Comparison of ENCODE assay signal across 1 cellular context in the genomic region with DNA sequence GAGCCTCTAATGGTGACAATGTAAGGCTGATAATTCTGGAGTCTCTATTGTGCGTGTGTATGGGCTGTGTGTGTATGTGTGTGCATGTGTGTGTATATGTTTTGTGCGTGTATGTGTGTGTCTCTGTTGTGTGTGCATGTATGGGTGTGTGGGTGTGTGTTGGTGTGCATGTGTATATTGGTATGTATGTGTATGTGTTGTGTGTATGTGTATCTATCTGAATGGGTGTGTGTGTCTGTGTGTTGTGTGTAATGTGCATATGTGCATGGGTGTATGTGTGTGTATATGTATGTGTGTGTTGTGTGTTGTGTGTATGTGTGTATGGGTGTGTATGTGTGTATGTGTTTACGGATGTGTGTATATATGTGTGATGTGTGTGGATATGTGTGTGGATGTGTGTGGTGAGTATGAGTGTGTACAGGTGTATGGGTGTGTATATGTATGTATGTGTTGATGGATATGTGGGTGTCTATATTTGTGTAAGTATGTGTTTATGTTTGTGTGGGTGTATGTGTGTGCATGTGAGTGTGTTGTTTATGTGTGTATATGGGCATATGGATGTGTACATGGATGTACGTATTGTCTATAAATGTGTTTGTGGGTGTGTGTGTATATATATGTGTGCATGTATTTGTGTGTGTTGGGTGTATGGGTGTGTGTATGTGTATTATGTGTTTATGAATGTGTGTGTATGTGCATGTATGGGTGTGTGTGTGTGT.
A peak's percentile ranks its signal among the peaks of the same experiment; 100 is the strongest.
TF ChIP-seq lines count a peak whose summit lies in the region.

No MANE protein-coding gene starts in this region.

TF ChIP-seq in HEK293, 187 proteins besides CTCF, POLR2A, EP300 and RAD21 (continued from another document):
- TF ChIP-seq, protein P1, sequence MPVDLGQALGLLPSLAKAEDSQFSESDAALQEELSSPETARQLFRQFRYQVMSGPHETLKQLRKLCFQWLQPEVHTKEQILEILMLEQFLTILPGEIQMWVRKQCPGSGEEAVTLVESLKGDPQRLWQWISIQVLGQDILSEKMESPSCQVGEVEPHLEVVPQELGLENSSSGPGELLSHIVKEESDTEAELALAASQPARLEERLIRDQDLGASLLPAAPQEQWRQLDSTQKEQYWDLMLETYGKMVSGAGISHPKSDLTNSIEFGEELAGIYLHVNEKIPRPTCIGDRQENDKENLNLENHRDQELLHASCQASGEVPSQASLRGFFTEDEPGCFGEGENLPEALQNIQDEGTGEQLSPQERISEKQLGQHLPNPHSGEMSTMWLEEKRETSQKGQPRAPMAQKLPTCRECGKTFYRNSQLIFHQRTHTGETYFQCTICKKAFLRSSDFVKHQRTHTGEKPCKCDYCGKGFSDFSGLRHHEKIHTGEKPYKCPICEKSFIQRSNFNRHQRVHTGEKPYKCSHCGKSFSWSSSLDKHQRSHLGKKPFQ (tag by site-specific recombination; IDR thresholded peaks at IDR 0.05), result no peak
- TF ChIP-seq ZNF146 (tag by site-specific recombination; IDR thresholded peaks at IDR 0.05), result no peak
- peak; percentile 77; the same call in 1 of the 2 replicates for TF ChIP-seq ZNF544 (tag by site-specific recombination; IDR thresholded peaks at IDR 0.05)
- TF ChIP-seq YY1 (tag by site-specific recombination; IDR thresholded peaks at IDR 0.05), result no peak
- TF ChIP-seq ZNF555 (tag by site-specific recombination; conservative IDR thresholded peaks at IDR 0.05), result no peak
- TF ChIP-seq BCL11A (tag by site-specific recombination; IDR thresholded peaks at IDR 0.05; ENCODE audit: low read depth), result no peak
- no peak for TF ChIP-seq ZNF169 (tag by site-specific recombination; IDR thresholded peaks at IDR 0.05)
- no peak for TF ChIP-seq MYNN (tag by site-specific recombination; IDR thresholded peaks at IDR 0.05; ENCODE audit: borderline replicate concordance)
- TF ChIP-seq PRDM1 (tag by site-specific recombination; IDR thresholded peaks at IDR 0.05), result no peak
- no peak for TF ChIP-seq ZNF677 (tag by site-specific recombination; IDR thresholded peaks at IDR 0.05)
- TF ChIP-seq ZNF560 (tag by site-specific recombination; IDR thresholded peaks at IDR 0.05; ENCODE audit: borderline replicate concordance), result no peak
- no peak for TF ChIP-seq SETDB1 (IDR thresholded peaks at IDR 0.05; ENCODE audit: insufficient read length, low read length)
TF ChIP-seq in HEK293: peak in this region for 25.
